23 cellular contexts compared by ENCODE assay signal in genomic region chr3:107409365-107409764, GRCh38. TPM values are rescaled to one million over a fixed set of nuclear protein-coding genes. Genes with fewer than 3 reads are reported as not detected.
"Had no signal": no experiment of that assay in that cellular context is flagged by ENCODE, and none has a peak within 500 bp of the region (broad histone marks: within the 10 kb centered on the region; RNA-seq: fewer than 3 reads in every experiment).

No MANE protein-coding gene starts in this region.

- FAIRE-seq: RCC 7860 had no signal

- H3K36me3 ChIP-seq: MG63, SJSA1 had no signal

- H3K4me3 ChIP-seq: MG63, SJSA1, SK-N-MC had no signal

- H3K27me3 ChIP-seq: MG63, SJSA1 had no signal

- H3K9me3 ChIP-seq: SJSA1 had no signal

- H3K27ac ChIP-seq: SJSA1, SK-N-MC had no signal

- DNase-seq: IMR-90, MG63, NCI-H1092, NCI-H1105 treated with DMSO at 0.1 percent for 48 hours, NCI-H1417 treated with DMSO at 0.1 percent for 48 hours, NCI-H146, NCI-H1694 treated with DMSO at 0.1 percent for 48 hours, NCI-H1930, NCI-H2081, NCI-H2107, NCI-H226, NCI-H446, NCI-H510A, NCI-H524 treated with DMSO at 0.1 percent for 48 hours, NCI-H69, NCI-H774, Right ventricle myocardium superior, RPMI8226, SIG-M5 had no signal

RNA-seq across cellular contexts. Expression of gene CCDC54, which starts 32.1 kb away (rescaled TPM):
- total RNA-seq: HT-29, IMR-90, Right ventricle myocardium superior, SJSA1 had no signal
- polyA plus RNA-seq: IMR-90 had no signal
